Comparison of ENCODE assay signal across 9 cellular contexts in the genomic region with DNA sequence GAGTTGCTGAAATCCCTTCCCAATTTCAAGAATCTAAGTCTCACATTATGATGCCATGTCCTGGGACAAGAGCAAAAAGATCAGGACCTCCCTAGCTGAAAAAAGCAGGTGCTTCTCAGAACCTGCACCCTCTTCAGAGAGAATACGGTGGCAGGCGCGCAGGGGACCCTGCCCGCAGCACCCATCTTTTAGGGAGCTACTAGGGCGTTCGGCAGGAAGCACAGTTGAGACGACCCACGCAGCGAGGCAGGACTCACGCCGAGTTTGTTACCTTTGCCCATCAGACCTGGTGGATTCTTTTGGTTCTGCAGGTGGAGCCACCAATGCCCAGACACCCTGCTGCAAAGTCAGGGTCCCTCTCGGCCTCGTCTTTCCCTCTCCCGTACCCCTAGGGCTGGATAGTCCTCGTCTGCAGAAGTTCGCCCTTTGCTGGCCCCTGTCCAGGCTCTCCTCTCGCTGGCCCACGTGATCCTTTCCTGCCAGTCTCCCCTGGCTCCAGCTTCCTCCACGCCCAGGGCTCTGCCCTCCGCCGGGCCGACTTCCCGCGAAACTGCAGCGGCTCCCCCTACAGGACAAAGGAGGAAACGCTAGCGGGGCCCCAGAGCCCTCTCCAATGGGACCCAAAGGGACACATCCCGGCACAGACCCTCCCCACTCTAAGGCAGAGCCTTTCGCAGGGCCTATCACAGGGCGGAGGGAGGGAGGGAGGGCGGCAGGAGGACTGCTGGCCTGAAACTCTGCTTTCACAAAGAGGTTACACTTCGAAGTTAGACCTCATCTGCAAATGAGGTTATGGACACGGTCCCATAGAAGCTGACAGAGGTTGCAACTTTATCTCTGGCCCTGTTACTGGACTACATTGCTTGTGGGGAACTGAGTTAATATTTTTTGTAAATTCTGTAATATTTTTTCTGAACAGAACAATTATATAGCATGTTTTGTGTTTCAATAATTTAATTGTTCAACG. TPM values are rescaled to one million over a fixed set of nuclear protein-coding genes. Genes with fewer than 3 reads are reported as not detected.
DNase-seq lines count a peak whose midpoint lies in the region; ATAC-seq and TF ChIP-seq lines count a peak whose summit lies in the region.
"Had no signal": no experiment of that assay in that cellular context is flagged by ENCODE, and none has a peak within 500 bp of the region (broad histone marks: within the 10 kb centered on the region; RNA-seq: fewer than 3 reads in every experiment).

No MANE protein-coding gene starts in this region.

- H3K4me3 ChIP-seq in Caco-2 (ENCODE audit: low read depth, low read length) (peak overlapping the region; percentile 37), right lobe of liver (peak overlapping the region in 1 of 3 donors; percentile 14)

- POLR2A ChIA-PET in Caco-2 (lab: Charles Lee) = interaction anchor here (0.7 to 0.8 kb wide), 2 partner anchors 13 to 169 kb away, joined by 3 read pairs; no protein-coding TSS in a partner anchor

- H4K8ac ChIP-seq in H9 (replicated peaks; ENCODE audit: insufficient read length, low read depth, low read length) = no peak overlapping the region

- no peak overlapping the region for H3K14ac ChIP-seq in H9 (ENCODE audit: insufficient read depth, low read length)

- peaks cover 11% of the 10 kb centered on the region; the same call in 1 of the 2 replicates for H3K4me1 ChIP-seq in Caco-2
- H3K4me1 ChIP-seq in H9 (ENCODE audit: insufficient read depth, low read length) = no peaks in the 10 kb centered on the region; the same call in 1 of the 2 replicates
- peaks cover 0 to 7% (median 0%) of the 10 kb centered on the region in 4 donors for H3K4me1 ChIP-seq in right lobe of liver

- WGBS in H9 (ENCODE audit: extremely low coverage, insufficient read length, low lambda C conversion rate) = no CpG with 5 or more reads among the region's 34 CpGs
- 14% methylated on average over 19 of the region's 34 CpGs for WGBS in right lobe of liver (ENCODE audit: insufficient coverage, low coverage, low lambda C conversion rate, missing lambda C conversion rate)

- H3K4me1 Mint-ChIP-seq in Caco-2 (ENCODE audit: low read depth, unreplicated experiment) = peaks cover 21% of the 10 kb centered on the region
- peaks cover 2% of the 10 kb centered on the region in 2 experiments; a peak in 1 of 4 replicates for H3K4me1 Mint-ChIP-seq in H9
- peaks cover 2% of the 10 kb centered on the region for H3K4me1 Mint-ChIP-seq in activated CD4-positive, alpha-beta T cell treated with anti-CD3 and anti-CD28 coated beads, Interleukin-2, amount 10 ng/mL, durations not matched to agents 24 days and 14 days

- intact Hi-C loops in Caco-2 (cut with micrococcal nuclease; ENCODE audit: unreplicated experiment) = loop anchor here (1.0 to 10.0 kb wide), 7 partner anchors 50 to 280 kb away; a partner anchor contains a TSS
- intact Hi-C loops in activated CD4-positive, alpha-beta T cell treated with anti-CD3 and anti-CD28 coated beads, Interleukin-2, amount 10 ng/mL, durations not matched to agents 24 days and 14 days (cut with micrococcal nuclease) = loop anchor here (1.0 to 5.0 kb wide), 3 partner anchors 119 to 280 kb away; no protein-coding TSS in a partner anchor
- intact Hi-C loops in right lobe of liver (cut with DNase I) = loop anchor here in 1 of 2 donors (10.0 kb wide), 1 partner anchor 117 kb away; no protein-coding TSS in a partner anchor

- H3K4ac ChIP-seq in H9 (ENCODE audit: low read depth, low read length) = no peak overlapping the region

- no peaks in the 10 kb centered on the region for H3K79me1 ChIP-seq in H9 (ENCODE audit: insufficient read depth, low read depth, low read length, poor library complexity, severe bottlenecking)

- H2BK5ac ChIP-seq in H9 (ENCODE audit: insufficient read length, low read length) = no peak overlapping the region

- H3K56ac ChIP-seq in H9 (ENCODE audit: insufficient read length, low read depth, low read length) = no peak overlapping the region

- peak overlapping the region; percentile 81 for H3K4me3 Mint-ChIP-seq in Caco-2 (ENCODE audit: unreplicated experiment)
- H3K4me3 Mint-ChIP-seq in H9 = peak overlapping the region in 1 of 2 experiments; percentile 36; a peak in 2 of 5 replicates
- H3K4me3 Mint-ChIP-seq in activated CD4-positive, alpha-beta T cell treated with anti-CD3 and anti-CD28 coated beads, Interleukin-2, amount 10 ng/mL, durations not matched to agents 24 days and 14 days = no peak overlapping the region

- no peak overlapping the region for H2AK5ac ChIP-seq in H9 (ENCODE audit: insufficient read length, low read length)

- no TSS peak for BruUV-seq in Caco-2 (replicated peaks; lab: Mats Ljungman, UMichigan)

- no peaks in the 10 kb centered on the region for H4K20me1 ChIP-seq in H9 (ENCODE audit: control insufficient read depth, insufficient read depth, insufficient read length)

- H3T11ph ChIP-seq in H9 (ENCODE audit: low read length) = no peak overlapping the region

- H2BK12ac ChIP-seq in H9 (ENCODE audit: insufficient read length, low read depth, low read length) = no peak overlapping the region

- no peak overlapping the region for H2AFZ ChIP-seq in H9 (ENCODE audit: low read length)

- H3K9me3 ChIP-seq in Caco-2 (no peaks in the 10 kb centered on the region), H9 (ENCODE audit: control insufficient read depth, low read depth, low read length) (no peaks in the 10 kb centered on the region), right lobe of liver (no peaks in the 10 kb centered on the region)

- H3K9me3 Mint-ChIP-seq in Caco-2 (ENCODE audit: unreplicated experiment) (no peaks in the 10 kb centered on the region), H9 (peaks cover 2 to 3% of the 10 kb centered on the region in 2 experiments; a peak in 1 of 5 replicates)
- no peaks in the 10 kb centered on the region for H3K9me3 Mint-ChIP-seq in activated CD4-positive, alpha-beta T cell treated with anti-CD3 and anti-CD28 coated beads, Interleukin-2, amount 10 ng/mL, durations not matched to agents 24 days and 14 days
- H3K9me3 Mint-ChIP-seq: IgD-negative memory B cell had no signal

- DNase-seq in Caco-2 (peak; percentile 87 to 94), H9 (peak; percentile 98), NCI-H446 treated with DMSO at 0.1 percent for 48 hours (lab: John Stamatoyannopoulos, UW) (peak; percentile 25), dermis blood vessel endothelial cell (peak; percentile 76), right lobe of liver (peak; percentile 83 to 89 (median 84)), NCI-H2227 (lab: John Stamatoyannopoulos, UW; ENCODE audit: unreplicated experiment) (no peak)
- peak; percentile 89 for DNase-seq in activated CD4-positive, alpha-beta T cell treated with anti-CD3 and anti-CD28 coated beads, Interleukin-2, amount 10 ng/mL, durations not matched to agents 24 days and 14 days
- DNase-seq in stimulated activated CD4-positive, alpha-beta T cell treated with anti-CD3 and anti-CD28 coated beads, TNF-alpha, amount 100 ng/mL, for 48 hours (ENCODE audit: low read depth in 3 of 3) = peak; percentile 56 to 65 (median 58)

- H2BK15ac ChIP-seq in H9 (ENCODE audit: low read depth, low read length) = no peak overlapping the region

- H3K36me3 ChIP-seq in Caco-2 (ENCODE audit: control insufficient read depth, insufficient read depth, low read length) (no peaks in the 10 kb centered on the region), right lobe of liver (no peaks in the 10 kb centered on the region)

- H3K27me3 Mint-ChIP-seq in Caco-2 (ENCODE audit: insufficient read depth, unreplicated experiment) (peaks cover 5% of the 10 kb centered on the region), H9 (ENCODE audit: low read depth) (peaks cover 35% of the 10 kb centered on the region)
- H3K27me3 Mint-ChIP-seq in activated CD4-positive, alpha-beta T cell treated with anti-CD3 and anti-CD28 coated beads, Interleukin-2, amount 10 ng/mL, durations not matched to agents 24 days and 14 days = peaks cover 36% of the 10 kb centered on the region

- no peak overlapping the region for H3K9ac ChIP-seq in H9 (ENCODE audit: extremely low read depth, insufficient read length, low read length)

- TF ChIP-seq POLR2A in right lobe of liver (IDR thresholded peaks at IDR 0.05) = no peak

- peak; percentile 97 to 99 (median 98) for ATAC-seq in right lobe of liver

- no peak overlapping the region for H2BK20ac ChIP-seq in H9 (ENCODE audit: low read depth, low read length, poor library complexity, severe bottlenecking)

- no peak overlapping the region for H4K91ac ChIP-seq in H9 (ENCODE audit: insufficient read length, low read depth, low read length)

- H3K27ac Mint-ChIP-seq in Caco-2 (ENCODE audit: unreplicated experiment) = peak overlapping the region; percentile 39
- no peak overlapping the region for H3K27ac Mint-ChIP-seq in H9
- H3K27ac Mint-ChIP-seq in activated CD4-positive, alpha-beta T cell treated with anti-CD3 and anti-CD28 coated beads, Interleukin-2, amount 10 ng/mL, durations not matched to agents 24 days and 14 days = no peak overlapping the region

- H3K23ac ChIP-seq in H9 (ENCODE audit: insufficient read length, low read depth, low read length) = no peak overlapping the region

- peak overlapping the region; percentile 3 for H3K4me2 ChIP-seq in H9 (ENCODE audit: insufficient read depth, insufficient read length, low read length)

- peaks cover 5% of the 10 kb centered on the region for H3K36me3 Mint-ChIP-seq in Caco-2 (ENCODE audit: insufficient read depth, unreplicated experiment)
- H3K36me3 Mint-ChIP-seq in H9 (ENCODE audit: insufficient read depth in 1 of 3, low read depth in 3 of 3) = no peaks in the 10 kb centered on the region
- no peaks in the 10 kb centered on the region for H3K36me3 Mint-ChIP-seq in activated CD4-positive, alpha-beta T cell treated with anti-CD3 and anti-CD28 coated beads, Interleukin-2, amount 10 ng/mL, durations not matched to agents 24 days and 14 days (ENCODE audit: low read depth)

- H3K27me3 ChIP-seq in Caco-2 (replicated peaks; ENCODE audit: control insufficient read depth, insufficient read depth, low read length) = no peaks in the 10 kb centered on the region
- H3K27me3 ChIP-seq in H9 (ENCODE audit: insufficient read depth, low read length) = no peaks in the 10 kb centered on the region
- no peaks in the 10 kb centered on the region for H3K27me3 ChIP-seq in right lobe of liver

- TF ChIP-seq CTCF in Caco-2 (IDR thresholded peaks at IDR 0.05; ENCODE audit: insufficient read depth in 1 of 2, low read depth in 1 of 2, low read length in 1 of 2, severe bottlenecking in 1 of 2, unreplicated experiment in 1 of 2) = peak; percentile 94 to 97
- TF ChIP-seq CTCF in H9 (conservative IDR thresholded peaks at IDR 0.05) = peak; percentile 93
- peak; percentile 73 to 87 (median 82) for TF ChIP-seq CTCF in right lobe of liver (IDR thresholded peaks at IDR 0.05)

- H4K5ac ChIP-seq in H9 (ENCODE audit: insufficient read length, low read depth, low read length) = no peak overlapping the region

- H3K27ac ChIP-seq in H9 (ENCODE audit: insufficient read length, low read depth, low read length) (no peak overlapping the region), right lobe of liver (no peak overlapping the region)

- H3K79me2 ChIP-seq in H9 (ENCODE audit: insufficient read depth, low read length) = no peaks in the 10 kb centered on the region

- H2BK120ac ChIP-seq in H9 (ENCODE audit: low read depth, low read length, poor library complexity, severe bottlenecking) = no peak overlapping the region

- no peak overlapping the region for H3K18ac ChIP-seq in H9 (ENCODE audit: insufficient read length, low read depth, low read length)

- H3K23me2 ChIP-seq in H9 (ENCODE audit: insufficient read length, low read depth, low read length, poor library complexity, severe bottlenecking) = no peaks in the 10 kb centered on the region

- CTCF ChIA-PET in Caco-2 (lab: Charles Lee) = interaction anchor here (0.6 to 4.5 kb wide), 20 partner anchors 8 to 297 kb away, joined by 3 to 51 read pairs (median 5); a partner anchor contains a TSS

RNA-seq across cellular contexts. Expression of a gene that starts 28.8 kb away (rescaled TPM):
- not detected in 2 replicates for total RNA-seq in Caco-2 (2022)
- total RNA-seq in H9 (2021) = not detected in 2 replicates
- not detected in 2 replicates for total RNA-seq in activated CD4-positive, alpha-beta T cell treated with anti-CD3 and anti-CD28 coated beads, Interleukin-2, amount 10 ng/mL, durations not matched to agents 24 days and 14 days
- total RNA-seq in dermis blood vessel endothelial cell = not detected in 2 replicates
- not detected for total RNA-seq in right lobe of liver
